Comparison of ENCODE assay signal across 28 cellular contexts in genomic region chr16:79788949-79789348, GRCh38.
"Had no signal": no experiment of that assay in that cellular context is flagged by ENCODE, and none has a peak within 500 bp of the region (broad histone marks: within the 10 kb centered on the region; RNA-seq: fewer than 3 reads in every experiment).

No MANE protein-coding gene starts in this region.

- ATAC-seq: activated CD4-positive, alpha-beta T cell treated with anti-CD3 and anti-CD28 coated beads for 36 hours; activated CD8-positive, alpha-beta T cell treated with anti-CD3 and anti-CD28 coated beads, Interleukin-2, amount 10 ng/mL, durations not matched to agents 7 days and 5 days; activated naive CD4-positive, alpha-beta T cell treated with anti-CD3 and anti-CD28 coated beads, Interleukin-2, amount 50 U/mL, for 72 hours; activated T-cell treated with anti-CD3 and anti-CD28 coated beads, Interleukin-2, amount 50 U/mL, for 72 hours; gastroesophageal sphincter; heart right ventricle; T-helper 17 cell had no signal

- DNase-seq: activated CD4-positive, alpha-beta memory T cell treated with anti-CD3 and anti-CD28 coated beads for 36 hours; activated CD4-positive, alpha-beta T cell treated with anti-CD3 and anti-CD28 coated beads for 36 hours; activated CD4-positive, alpha-beta T cell treated with anti-CD3 and anti-CD28 coated beads, Interleukin-2, amount 10 ng/mL, durations not matched to agents 24 days and 14 days; activated CD4-positive, CD25-positive, alpha-beta regulatory T cell; activated CD4-positive, CD25-positive, alpha-beta regulatory T cell treated with anti-CD3 and anti-CD28 coated beads, Interleukin-2, amount 50 U/mL, for 72 hours; activated CD8-positive, alpha-beta memory T cell treated with anti-CD3 and anti-CD28 coated beads, Interleukin-2, amount 50 U/mL, for 48 hours; activated CD8-positive, alpha-beta T cell treated with anti-CD3 and anti-CD28 coated beads, Interleukin-2, amount 10 ng/mL, durations not matched to agents 7 days and 5 days; activated gamma-delta T cell; activated naive CD4-positive, alpha-beta T cell; activated naive CD4-positive, alpha-beta T cell treated with anti-CD3 and anti-CD28 coated beads, Interleukin-2, amount 10 ng/mL, durations not matched to agents 7 days and 5 days; activated naive CD8-positive, alpha-beta T cell treated with anti-CD3 and anti-CD28 coated beads, Interleukin-2, amount 10 ng/mL, durations not matched to agents 7 days and 5 days; activated T-cell treated with anti-CD3 and anti-CD28 coated beads for 4 hours; activated T-cell treated with anti-CD3 and anti-CD28 coated beads, Interleukin-2, amount 50 U/mL, for 24 hours; activated T-cell treated with anti-CD3 and anti-CD28 coated beads, Interleukin-2, amount 50 U/mL, for 72 hours; dorsolateral prefrontal cortex; effector memory CD4-positive, alpha-beta T cell; endodermal cell; foreskin melanocyte; heart right ventricle; T-helper 1 cell; T-helper 17 cell; T1000; WERI-Rb-1 had no signal

- H3K27ac ChIP-seq: ascending aorta, breast epithelium, coronary artery, dorsolateral prefrontal cortex, gastroesophageal sphincter, heart right ventricle, WERI-Rb-1 had no signal
